Comparison of ENCODE assay signal across 9 cellular contexts in genomic region chr1:55039342-55040082, GRCh38. TPM values are rescaled to one million over a fixed set of nuclear protein-coding genes. Genes with fewer than 3 reads are reported as not detected.
DNase-seq lines count a peak whose midpoint lies in the region; ATAC-seq and TF ChIP-seq lines count a peak whose summit lies in the region.
"Had no signal": no experiment of that assay in that cellular context is flagged by ENCODE, and none has a peak within 500 bp of the region (broad histone marks: within the 10 kb centered on the region; RNA-seq: fewer than 3 reads in every experiment).

Gene PCSK9 (plus strand): TSS chr1:55039548. CDS start chr1:55039838, 290 bp downstream.

- H3K36me3 ChIP-seq in cardiac muscle cell (no peaks in the 10 kb centered on the region), right lobe of liver (peaks cover 0 to 14% (median 4%) of the 10 kb centered on the region in 4 donors), upper lobe of right lung (no peaks in the 10 kb centered on the region), MM.1S (replicated peaks; ENCODE audit: insufficient read depth, low read length) (no peaks in the 10 kb centered on the region)

- intact Hi-C loops in Right ventricle myocardium inferior (cut with DNase I), result no loop called here
- intact Hi-C loops in right lobe of liver (cut with DNase I), result no loop called here
- intact Hi-C loops in upper lobe of right lung (cut with DNase I), result no loop called here

- no peaks in the 10 kb centered on the region for H3K36me3 Mint-ChIP-seq in activated CD4-positive, alpha-beta T cell treated with anti-CD3 and anti-CD28 coated beads, Interleukin-2, amount 10 ng/mL, durations not matched to agents 7 days and 5 days (ENCODE audit: low read depth)
- H3K36me3 Mint-ChIP-seq: CD4-positive, CD25-positive, alpha-beta regulatory T cell had no signal

- no peaks in the 10 kb centered on the region for H3K79me2 ChIP-seq in MM.1S (ENCODE audit: low read length)

- H3K27me3 Mint-ChIP-seq in activated CD4-positive, alpha-beta T cell treated with anti-CD3 and anti-CD28 coated beads, Interleukin-2, amount 10 ng/mL, durations not matched to agents 7 days and 5 days, result peaks cover 71% of the 10 kb centered on the region

- no peak within 1 kb of the TSS for H3K4me2 ChIP-seq in MM.1S (ENCODE audit: low read depth, low read length)

- CTCF ChIA-PET in activated CD4-positive, alpha-beta T cell treated with anti-CD3 and anti-CD28 coated beads, Interleukin-2, amount 10 ng/mL, durations not matched to agents 7 days and 5 days (lab: Charles Lee), result no interaction called here

- H3K27me3 ChIP-seq in cardiac muscle cell (peaks cover 56% of the 10 kb centered on the region), right lobe of liver (no peaks in the 10 kb centered on the region), upper lobe of right lung (peaks cover 38% of the 10 kb centered on the region), MM.1S (replicated peaks; ENCODE audit: insufficient read depth, low read length) (peaks cover 50% of the 10 kb centered on the region)

- H3K27ac Mint-ChIP-seq in activated CD4-positive, alpha-beta T cell treated with anti-CD3 and anti-CD28 coated beads, Interleukin-2, amount 10 ng/mL, durations not matched to agents 7 days and 5 days, result no peak within 1 kb of the TSS
- H3K27ac Mint-ChIP-seq: CD4-positive, CD25-positive, alpha-beta regulatory T cell had no signal

- no peaks in the 10 kb centered on the region for H4K20me1 ChIP-seq in MM.1S (ENCODE audit: insufficient read depth, low read length)

- H3K4me3 ChIP-seq in cardiac muscle cell (peak within 1 kb of the TSS; percentile 7), choroid plexus epithelial cell (ENCODE audit: low read depth, low read length) (peak within 1 kb of the TSS; percentile 58), right lobe of liver (peak within 1 kb of the TSS; percentile 53 to 72 (median 70)), upper lobe of right lung (peak within 1 kb of the TSS; percentile 41), MM.1S (ENCODE audit: low read length) (no peak within 1 kb of the TSS)

- H3K9ac ChIP-seq in MM.1S (ENCODE audit: low read length), result no peak within 1 kb of the TSS

- H3K27ac ChIP-seq in cardiac muscle cell, result no peak within 1 kb of the TSS
- peak within 1 kb of the TSS; percentile 63 to 88 (median 88) for H3K27ac ChIP-seq in right lobe of liver
- peak within 1 kb of the TSS; percentile 47 for H3K27ac ChIP-seq in upper lobe of right lung
- H3K27ac ChIP-seq in MM.1S (ENCODE audit: low read length), result no peak within 1 kb of the TSS

- WGBS in right lobe of liver (ENCODE audit: insufficient coverage, low coverage, low lambda C conversion rate, missing lambda C conversion rate), result 2% methylated on average over 24 of the region's 67 CpGs

- no peaks in the 10 kb centered on the region for H3K4me1 ChIP-seq in cardiac muscle cell (ENCODE audit: low read depth)
- H3K4me1 ChIP-seq in right lobe of liver, result peaks cover 0 to 66% (median 31%) of the 10 kb centered on the region in 4 donors
- H3K4me1 ChIP-seq in upper lobe of right lung, result no peaks in the 10 kb centered on the region
- no peaks in the 10 kb centered on the region for H3K4me1 ChIP-seq in MM.1S (ENCODE audit: low read length)

- no peaks in the 10 kb centered on the region for H3K9me2 ChIP-seq in MM.1S (replicated peaks; ENCODE audit: insufficient read depth, low read length)

- POLR2A ChIA-PET in activated CD4-positive, alpha-beta T cell treated with anti-CD3 and anti-CD28 coated beads, Interleukin-2, amount 10 ng/mL, durations not matched to agents 7 days and 5 days (lab: Charles Lee), result no interaction called here

- DNase-seq in cardiac muscle cell (ENCODE audit: low read depth in 1 of 2, low spot score in 1 of 2) (peak; percentile 51 to 71), Right ventricle myocardium inferior (ENCODE audit: missing footprints) (no peak), choroid plexus epithelial cell (ENCODE audit: low read depth) (peak; percentile 41), right lobe of liver (peak; percentile 83 to 92 (median 91)), upper lobe of right lung (peak; percentile 83), MM.1S (no peak)
- DNase-seq in activated CD4-positive, alpha-beta T cell treated with anti-CD3 and anti-CD28 coated beads, Interleukin-2, amount 10 ng/mL, durations not matched to agents 7 days and 5 days, result no peak
- DNase-seq: CD4-positive, CD25-positive, alpha-beta regulatory T cell had no signal

- H3F3A ChIP-seq in MM.1S (ENCODE audit: insufficient read depth, low read length), result no peaks in the 10 kb centered on the region

- no peak for TF ChIP-seq CTCF in cardiac muscle cell (IDR thresholded peaks at IDR 0.05; ENCODE audit: low read depth, low read length)
- TF ChIP-seq CTCF in choroid plexus epithelial cell (conservative IDR thresholded peaks at IDR 0.05; ENCODE audit: low read depth, low read length), result no peak
- no peak for TF ChIP-seq CTCF in right lobe of liver (IDR thresholded peaks at IDR 0.05)
- no peak for TF ChIP-seq CTCF in upper lobe of right lung (IDR thresholded peaks at IDR 0.05)
- TF ChIP-seq CTCF in MM.1S (IDR thresholded peaks at IDR 0.05; ENCODE audit: low read length), result no peak

- no peak for ATAC-seq in Right ventricle myocardium inferior
- peak; percentile 72 to 88 (median 84) for ATAC-seq in right lobe of liver
- ATAC-seq in upper lobe of right lung, result peak; percentile 80
- no peak for ATAC-seq in GM18909 (IDR thresholded peaks at IDR 0.05; ENCODE audit: poor library complexity, unreplicated experiment)

- H2AFZ ChIP-seq in MM.1S (ENCODE audit: low read length), result no peak within 1 kb of the TSS

- no peaks in the 10 kb centered on the region for H3K9me3 ChIP-seq in cardiac muscle cell (ENCODE audit: low read depth)
- H3K9me3 ChIP-seq in right lobe of liver, result no peaks in the 10 kb centered on the region
- no peaks in the 10 kb centered on the region for H3K9me3 ChIP-seq in upper lobe of right lung
- H3K9me3 ChIP-seq in MM.1S (replicated peaks; ENCODE audit: insufficient read depth, low read length), result no peaks in the 10 kb centered on the region

- TF ChIP-seq POLR2A in right lobe of liver (IDR thresholded peaks at IDR 0.05), result peak; percentile 81

- H3K4me3 Mint-ChIP-seq in activated CD4-positive, alpha-beta T cell treated with anti-CD3 and anti-CD28 coated beads, Interleukin-2, amount 10 ng/mL, durations not matched to agents 7 days and 5 days, result no peak within 1 kb of the TSS
- H3K4me3 Mint-ChIP-seq: CD4-positive, CD25-positive, alpha-beta regulatory T cell had no signal

- peaks cover 2% of the 10 kb centered on the region for H3K4me1 Mint-ChIP-seq in activated CD4-positive, alpha-beta T cell treated with anti-CD3 and anti-CD28 coated beads, Interleukin-2, amount 10 ng/mL, durations not matched to agents 7 days and 5 days

- no peaks in the 10 kb centered on the region for H3K9me3 Mint-ChIP-seq in activated CD4-positive, alpha-beta T cell treated with anti-CD3 and anti-CD28 coated beads, Interleukin-2, amount 10 ng/mL, durations not matched to agents 7 days and 5 days

RNA-seq across cellular contexts. Expression of gene PCSK9, which starts in this region (rescaled TPM):
- total RNA-seq in cardiac muscle cell, result 1.3 TPM in 2 replicates
- polyA plus RNA-seq in cardiac muscle cell, result 2.4 TPM in 1 of 2 replicates, not detected in the other
- total RNA-seq in Right ventricle myocardium inferior, result not detected
- 10 to 100 TPM; 16.4 to 41.4 (median 31.3) TPM for total RNA-seq in right lobe of liver
- total RNA-seq in upper lobe of right lung, result 23.5 TPM
- total RNA-seq in activated CD4-positive, alpha-beta T cell treated with anti-CD3 and anti-CD28 coated beads, Interleukin-2, amount 10 ng/mL, durations not matched to agents 7 days and 5 days, result not detected
- total RNA-seq: CD4-positive, CD25-positive, alpha-beta regulatory T cell had no signal
- polyA plus RNA-seq: CD4-positive, CD25-positive, alpha-beta regulatory T cell had no signal

Comparison
In these comparisons a context has a peak if more than half of its experiments do, and no peak if none do; other contexts are left out.
1. DNase-seq: peak in cardiac muscle cell (2 of 2), choroid plexus epithelial cell (single experiment), right lobe of liver (3 of 3) and upper lobe of right lung (single experiment); none in Right ventricle myocardium inferior (single experiment), activated CD4-positive, alpha-beta T cell treated with anti-CD3 and anti-CD28 coated beads, Interleukin-2, amount 10 ng/mL, durations not matched to agents 7 days and 5 days (single experiment) and MM.1S (single experiment).
2. H3K27ac ChIP-seq: peak in right lobe of liver (3 of 3) and upper lobe of right lung (single experiment); none in cardiac muscle cell (single experiment) and MM.1S (single experiment).
3. ATAC-seq: peak in right lobe of liver (4 of 4) and upper lobe of right lung (single experiment); none in Right ventricle myocardium inferior (single experiment) and GM18909 (single experiment).